In the genomic region with DNA sequence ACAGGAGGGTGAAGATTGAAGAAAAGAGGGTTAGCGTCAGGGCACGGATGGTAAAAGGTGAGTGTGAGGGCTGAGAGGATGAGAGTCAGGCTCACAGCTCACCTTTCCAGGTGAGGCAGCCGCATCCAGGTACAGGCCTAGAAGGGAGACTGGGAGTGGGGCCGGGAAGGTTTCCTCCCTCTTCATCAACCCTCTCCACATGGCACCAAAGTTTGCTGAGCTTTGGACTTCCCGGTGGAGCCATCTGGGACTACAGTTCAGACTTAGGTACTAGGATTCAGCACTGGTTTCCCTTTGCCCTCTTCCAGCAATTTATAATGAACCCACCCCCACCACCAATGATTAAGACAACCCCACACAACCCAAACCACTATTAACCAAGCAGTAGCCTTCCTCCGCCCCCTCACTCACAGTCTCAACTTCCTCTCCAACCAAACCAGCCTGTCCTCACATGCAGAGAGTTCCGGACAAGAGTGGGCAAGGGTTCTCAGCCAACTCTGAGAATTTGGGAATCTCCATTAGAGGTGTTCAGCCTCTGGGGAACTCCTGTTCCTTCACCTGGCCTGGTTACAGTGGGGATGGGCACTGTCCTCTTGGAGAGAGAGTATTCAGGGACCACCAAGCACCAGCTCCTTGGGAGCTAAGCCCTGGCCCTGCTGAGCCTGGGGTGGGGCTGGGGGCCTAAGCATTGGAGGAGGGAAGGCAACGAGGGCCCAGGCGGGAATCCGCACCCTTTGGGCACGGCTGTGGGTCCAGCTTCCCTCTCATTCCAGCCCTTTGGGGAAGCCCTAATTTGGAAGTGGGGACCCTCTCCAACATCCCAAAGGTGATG, we compare ENCODE assay signal across 15 cellular contexts. TPM values are rescaled to one million over a fixed set of nuclear protein-coding genes. Genes with fewer than 3 reads are reported as not detected.
DNase-seq lines count a peak whose midpoint lies in the region; ATAC-seq and TF ChIP-seq lines count a peak whose summit lies in the region.
"Had no signal": no experiment of that assay in that cellular context is flagged by ENCODE, and none has a peak within 500 bp of the region (broad histone marks: within the 10 kb centered on the region; RNA-seq: fewer than 3 reads in every experiment).

No MANE protein-coding gene starts in this region.

- TF ChIP-seq CTCF in mammary epithelial cell (conservative IDR thresholded peaks at IDR 0.05 in 1 of 2, IDR thresholded peaks at IDR 0.05 in 1 of 2; ENCODE audit: extremely low read depth in 1 of 2, insufficient read depth in 1 of 2, low read depth in 1 of 2, low read length in 2 of 2) (no peak), mesothelial cell of epicardium (IDR thresholded peaks at IDR 0.05; ENCODE audit: unreplicated experiment) (no peak), upper lobe of right lung (IDR thresholded peaks at IDR 0.05) (no peak), left lung (IDR thresholded peaks at IDR 0.05) (no peak)

- H2AFZ ChIP-seq in mammary epithelial cell (ENCODE audit: low read depth, low read length), result peak overlapping the region; percentile 63

- H3K9me3 Mint-ChIP-seq in activated naive CD8-positive, alpha-beta T cell treated with anti-CD3 and anti-CD28 coated beads, Interleukin-2, amount 10 ng/mL, durations not matched to agents 7 days and 5 days, result no peaks in the 10 kb centered on the region
- H3K9me3 Mint-ChIP-seq in activated naive CD8-positive, alpha-beta T cell treated with anti-CD3 and anti-CD28 coated beads for 36 hours, result no peaks in the 10 kb centered on the region
- no peaks in the 10 kb centered on the region for H3K9me3 Mint-ChIP-seq in mesothelial cell of epicardium

- H3K27ac ChIP-seq in mammary epithelial cell (ENCODE audit: insufficient read depth, low read depth, low read length) (peak overlapping the region; percentile 44), upper lobe of right lung (no peak overlapping the region), left lung (no peak overlapping the region)
- H3K27ac ChIP-seq: brain microvascular endothelial cell, heart right ventricle, upper lobe of left lung had no signal

- intact Hi-C loops in mammary epithelial cell (cut with micrococcal nuclease) (loop anchor here (5.0 kb wide), 1 partner anchor 76 kb away; no protein-coding TSS in a partner anchor), upper lobe of right lung (cut with DNase I) (no loop called here), left lung (cut with DNase I) (no loop called here)

- no peak overlapping the region for H3K9ac ChIP-seq in mammary epithelial cell (ENCODE audit: insufficient read depth, low read length)

- no peak for DNase-seq in activated naive CD8-positive, alpha-beta T cell treated with anti-CD3 and anti-CD28 coated beads, Interleukin-2, amount 10 ng/mL, durations not matched to agents 7 days and 5 days
- no peak for DNase-seq in activated naive CD8-positive, alpha-beta T cell treated with anti-CD3 and anti-CD28 coated beads for 36 hours
- DNase-seq in mammary epithelial cell (peak; percentile 80), mesothelial cell of epicardium (ENCODE audit: low spot score in 2 of 2, unreplicated experiment in 2 of 2) (peak in 1 of 2 experiments; percentile 49), upper lobe of right lung (peak; percentile 48), left lung (no peak)
- DNase-seq: activated T-cell treated with anti-CD3 and anti-CD28 coated beads for 4 hours, brain microvascular endothelial cell, heart right ventricle, left ventricle myocardium superior, NCI-H2029 had no signal

- peaks cover 37% of the 10 kb centered on the region for H3K4me1 Mint-ChIP-seq in activated naive CD8-positive, alpha-beta T cell treated with anti-CD3 and anti-CD28 coated beads, Interleukin-2, amount 10 ng/mL, durations not matched to agents 7 days and 5 days
- H3K4me1 Mint-ChIP-seq in activated naive CD8-positive, alpha-beta T cell treated with anti-CD3 and anti-CD28 coated beads for 36 hours, result peaks cover 34% of the 10 kb centered on the region
- H3K4me1 Mint-ChIP-seq in mesothelial cell of epicardium, result peaks cover 94% of the 10 kb centered on the region

- CTCF ChIA-PET in mammary epithelial cell (lab: Charles Lee; ENCODE audit: low non-redundant PET), result no interaction called here

- H3K36me3 Mint-ChIP-seq in activated naive CD8-positive, alpha-beta T cell treated with anti-CD3 and anti-CD28 coated beads, Interleukin-2, amount 10 ng/mL, durations not matched to agents 7 days and 5 days, result peaks cover 7% of the 10 kb centered on the region
- H3K36me3 Mint-ChIP-seq in activated naive CD8-positive, alpha-beta T cell treated with anti-CD3 and anti-CD28 coated beads for 36 hours, result no peaks in the 10 kb centered on the region
- H3K36me3 Mint-ChIP-seq in mesothelial cell of epicardium, result peaks cover 6% of the 10 kb centered on the region

- ATAC-seq in activated naive CD8-positive, alpha-beta T cell treated with anti-CD3 and anti-CD28 coated beads, Interleukin-2, amount 10 ng/mL, durations not matched to agents 7 days and 5 days (ENCODE audit: low read depth), result no peak
- no peak for ATAC-seq in upper lobe of right lung
- no peak for ATAC-seq in GM19397 (IDR thresholded peaks at IDR 0.05; ENCODE audit: unreplicated experiment)
- no peak for ATAC-seq in left lung
- no peak for ATAC-seq in HG03280 (IDR thresholded peaks at IDR 0.05; ENCODE audit: unreplicated experiment)
- ATAC-seq: heart right ventricle, left ventricle myocardium superior had no signal

- no TSS peak for BruUV-seq in mammary epithelial cell (replicated peaks; lab: Mats Ljungman, UMichigan)

- in situ Hi-C loops in mammary epithelial cell (cut with MboI; ENCODE audit: low sequenced_read_pairs in 2 of 2), result no loop called here

- H3K27me3 ChIP-seq in mammary epithelial cell (ENCODE audit: insufficient read depth, low read length) (no peaks in the 10 kb centered on the region), upper lobe of right lung (peaks cover 83% of the 10 kb centered on the region), left lung (peaks cover 82 to 99% of the 10 kb centered on the region in 2 donors)

- no peak overlapping the region for H3K4me3 ChIP-seq in mammary epithelial cell (replicated peaks in 1 of 3; ENCODE audit: insufficient read depth in 1 of 3, low read depth in 2 of 3, low read length in 3 of 3)
- no peak overlapping the region for H3K4me3 ChIP-seq in upper lobe of right lung
- H3K4me3 ChIP-seq in left lung, result no peak overlapping the region
- H3K4me3 ChIP-seq: upper lobe of left lung had no signal

- POLR2A ChIA-PET in activated naive CD8-positive, alpha-beta T cell treated with anti-CD3 and anti-CD28 coated beads, Interleukin-2, amount 10 ng/mL, durations not matched to agents 7 days and 5 days (lab: Charles Lee), result interaction anchor here (1.1 kb wide), 1 partner anchor 162 kb away, joined by 3 read pairs; no protein-coding TSS in a partner anchor

- no peak overlapping the region for H3K4me3 Mint-ChIP-seq in activated naive CD8-positive, alpha-beta T cell treated with anti-CD3 and anti-CD28 coated beads, Interleukin-2, amount 10 ng/mL, durations not matched to agents 7 days and 5 days
- H3K4me3 Mint-ChIP-seq in activated naive CD8-positive, alpha-beta T cell treated with anti-CD3 and anti-CD28 coated beads for 36 hours, result no peak overlapping the region
- peak overlapping the region; percentile 15 for H3K4me3 Mint-ChIP-seq in mesothelial cell of epicardium

- WGBS in mammary epithelial cell (ENCODE audit: low coverage, missing lambda C conversion rate), result 43% methylated on average over 10 of the region's 11 CpGs

- peak overlapping the region; percentile 22 for H3K27ac Mint-ChIP-seq in activated naive CD8-positive, alpha-beta T cell treated with anti-CD3 and anti-CD28 coated beads, Interleukin-2, amount 10 ng/mL, durations not matched to agents 7 days and 5 days
- H3K27ac Mint-ChIP-seq in activated naive CD8-positive, alpha-beta T cell treated with anti-CD3 and anti-CD28 coated beads for 36 hours, result no peak overlapping the region
- peak overlapping the region; percentile 91 for H3K27ac Mint-ChIP-seq in mesothelial cell of epicardium

- no peaks in the 10 kb centered on the region for H3K9me3 ChIP-seq in mammary epithelial cell (replicated peaks; ENCODE audit: insufficient read depth, low read length)
- no peaks in the 10 kb centered on the region for H3K9me3 ChIP-seq in upper lobe of right lung
- no peaks in the 10 kb centered on the region for H3K9me3 ChIP-seq in left lung
- H3K9me3 ChIP-seq: heart right ventricle, upper lobe of left lung had no signal

- no peaks in the 10 kb centered on the region for H4K20me1 ChIP-seq in mammary epithelial cell (ENCODE audit: insufficient read depth, low read length)

- H3K4me1 ChIP-seq in mammary epithelial cell (ENCODE audit: insufficient read depth, low read length) (peaks cover 26% of the 10 kb centered on the region), upper lobe of right lung (peaks cover 11% of the 10 kb centered on the region), left lung (peaks cover 0 to 6% of the 10 kb centered on the region in 2 donors)

- dilution Hi-C loops in mammary epithelial cell (cut with HindIII; ENCODE audit: low sequenced_read_pairs), result no loop called here

- H3K79me2 ChIP-seq in mammary epithelial cell (ENCODE audit: insufficient read depth, low read length), result peaks cover 13% of the 10 kb centered on the region

- H3K36me3 ChIP-seq in mammary epithelial cell (ENCODE audit: insufficient read depth, low read length), result no peaks in the 10 kb centered on the region
- H3K36me3 ChIP-seq in upper lobe of right lung, result no peaks in the 10 kb centered on the region
- H3K36me3 ChIP-seq in left lung, result no peaks in the 10 kb centered on the region
- H3K36me3 ChIP-seq: brain microvascular endothelial cell, heart right ventricle, upper lobe of left lung had no signal

- peaks cover 94% of the 10 kb centered on the region for H3K27me3 Mint-ChIP-seq in activated naive CD8-positive, alpha-beta T cell treated with anti-CD3 and anti-CD28 coated beads, Interleukin-2, amount 10 ng/mL, durations not matched to agents 7 days and 5 days
- peaks cover 98% of the 10 kb centered on the region for H3K27me3 Mint-ChIP-seq in activated naive CD8-positive, alpha-beta T cell treated with anti-CD3 and anti-CD28 coated beads for 36 hours
- H3K27me3 Mint-ChIP-seq in mesothelial cell of epicardium (ENCODE audit: low read depth), result peaks cover 51% of the 10 kb centered on the region

- peak overlapping the region; percentile 70 for H3K4me2 ChIP-seq in mammary epithelial cell (ENCODE audit: insufficient read depth, low read depth, low read length)

RNA-seq across cellular contexts. Expression of a gene that starts 2.3 kb away (rescaled TPM):
- 1 to 10 TPM; 1.2 to 1.5 TPM for total RNA-seq in activated naive CD8-positive, alpha-beta T cell treated with anti-CD3 and anti-CD28 coated beads, Interleukin-2, amount 10 ng/mL, durations not matched to agents 7 days and 5 days
- 1 to 10 TPM in 1 of 2 experiments, under 1 TPM in 1; 0.56 to 1.0 TPM for total RNA-seq in activated naive CD8-positive, alpha-beta T cell treated with anti-CD3 and anti-CD28 coated beads for 36 hours
- total RNA-seq in mammary epithelial cell, result 10 to 100 TPM in 1 of 2 donors, under 1 TPM in 1; 0.83 to 11.9 TPM
- 2.4 TPM for polyA plus RNA-seq in mammary epithelial cell
- 4.0 TPM for polyA minus RNA-seq in mammary epithelial cell
- 67.4 to 73.6 TPM (median 69.4 TPM) in 3 replicates for total RNA-seq in mesothelial cell of epicardium
- 0.61 TPM for total RNA-seq in upper lobe of right lung
- total RNA-seq in left lung, result under 1 TPM; 0.68 to 0.99 TPM
- total RNA-seq: left ventricle myocardium superior had no signal

RNA-seq across cellular contexts. Expression of a gene that starts 18.4 kb away (rescaled TPM):
- not detected for total RNA-seq in activated naive CD8-positive, alpha-beta T cell treated with anti-CD3 and anti-CD28 coated beads, Interleukin-2, amount 10 ng/mL, durations not matched to agents 7 days and 5 days
- not detected for total RNA-seq in activated naive CD8-positive, alpha-beta T cell treated with anti-CD3 and anti-CD28 coated beads for 36 hours
- total RNA-seq in mammary epithelial cell (1 to 10 TPM in 1 of 2 donors, under 1 TPM in 1; 0.67 to 1.4 TPM), mesothelial cell of epicardium (28.7 to 33.8 TPM (median 29.3 TPM) in 3 replicates), upper lobe of right lung (not detected), left lung (under 1 TPM; 0.18 to 0.32 TPM)
- polyA plus RNA-seq in mammary epithelial cell, result 0.80 TPM
- polyA minus RNA-seq in mammary epithelial cell, result not detected
- total RNA-seq: G401, heart right ventricle, left ventricle myocardium superior had no signal

RNA-seq across cellular contexts. Expression of a gene that starts 23.1 kb away (rescaled TPM):
- not detected for total RNA-seq in activated naive CD8-positive, alpha-beta T cell treated with anti-CD3 and anti-CD28 coated beads, Interleukin-2, amount 10 ng/mL, durations not matched to agents 7 days and 5 days
- not detected for total RNA-seq in activated naive CD8-positive, alpha-beta T cell treated with anti-CD3 and anti-CD28 coated beads for 36 hours
- total RNA-seq in mammary epithelial cell (10 to 100 TPM in 1 of 2 donors, 1 to 10 TPM in 1; 1.7 to 10.9 TPM), mesothelial cell of epicardium (15.5 to 17.4 TPM (median 16.3 TPM) in 3 replicates), upper lobe of right lung (1.4 TPM), left lung (under 1 TPM; 0.93 to 0.97 TPM)
- polyA plus RNA-seq in mammary epithelial cell, result 4.2 TPM
- polyA minus RNA-seq in mammary epithelial cell, result 0.57 TPM

RNA-seq across cellular contexts. Expression of a gene that starts 42.5 kb away (rescaled TPM):
- not detected for total RNA-seq in activated naive CD8-positive, alpha-beta T cell treated with anti-CD3 and anti-CD28 coated beads, Interleukin-2, amount 10 ng/mL, durations not matched to agents 7 days and 5 days
- not detected for total RNA-seq in activated naive CD8-positive, alpha-beta T cell treated with anti-CD3 and anti-CD28 coated beads for 36 hours
- 1 to 10 TPM; 2.3 to 7.9 TPM for total RNA-seq in mammary epithelial cell
- 4.3 TPM for polyA plus RNA-seq in mammary epithelial cell
- 3.2 TPM for polyA minus RNA-seq in mammary epithelial cell
- 4.9 to 5.9 TPM (median 5.5 TPM) in 3 replicates for total RNA-seq in mesothelial cell of epicardium
- total RNA-seq in upper lobe of right lung, result 0.55 TPM
- total RNA-seq in left lung, result under 1 TPM in 1 of 2 donors, not detected in 1; 0.12 TPM
- total RNA-seq: heart right ventricle, left ventricle myocardium superior, upper lobe of left lung had no signal
- polyA plus RNA-seq: heart right ventricle had no signal

RNA-seq across cellular contexts. Expression of a gene that starts 51.3 kb away (rescaled TPM):
- total RNA-seq in activated naive CD8-positive, alpha-beta T cell treated with anti-CD3 and anti-CD28 coated beads, Interleukin-2, amount 10 ng/mL, durations not matched to agents 7 days and 5 days, result not detected
- total RNA-seq in activated naive CD8-positive, alpha-beta T cell treated with anti-CD3 and anti-CD28 coated beads for 36 hours, result not detected
- total RNA-seq in mammary epithelial cell (1 to 10 TPM; 3.2 to 9.4 TPM), mesothelial cell of epicardium (1.1 to 2.0 TPM (median 1.6 TPM) in 3 replicates), upper lobe of right lung (0.61 TPM), left lung (under 1 TPM in 1 of 2 donors, not detected in 1; 0.32 TPM)
- 2.9 TPM for polyA plus RNA-seq in mammary epithelial cell
- polyA minus RNA-seq in mammary epithelial cell, result 4.2 TPM
- total RNA-seq: heart right ventricle, left ventricle myocardium superior had no signal
- polyA plus RNA-seq: heart right ventricle had no signal

Comparison
In these comparisons a context has a peak if more than half of its experiments do, and no peak if none do; other contexts are left out.
1. DNase-seq: peak in mammary epithelial cell (single experiment) and upper lobe of right lung (single experiment); none in activated naive CD8-positive, alpha-beta T cell treated with anti-CD3 and anti-CD28 coated beads, Interleukin-2, amount 10 ng/mL, durations not matched to agents 7 days and 5 days (single experiment), activated naive CD8-positive, alpha-beta T cell treated with anti-CD3 and anti-CD28 coated beads for 36 hours (single experiment) and left lung (0 of 2).
2. RNA of a gene that starts 18.4 kb away (total RNA-seq): 28.7 to 33.8 TPM in mesothelial cell of epicardium; 0.67 to 1.4 TPM in mammary epithelial cell, 0.18 to 0.32 TPM in left lung, not detected in activated naive CD8-positive, alpha-beta T cell treated with anti-CD3 and anti-CD28 coated beads, Interleukin-2, amount 10 ng/mL, durations not matched to agents 7 days and 5 days, not detected in activated naive CD8-positive, alpha-beta T cell treated with anti-CD3 and anti-CD28 coated beads for 36 hours and not detected in upper lobe of right lung (single experiment); every median in the first group is over 10 times any median in the second.